ENCODE assay signal across 12 cellular contexts in the genomic region with DNA sequence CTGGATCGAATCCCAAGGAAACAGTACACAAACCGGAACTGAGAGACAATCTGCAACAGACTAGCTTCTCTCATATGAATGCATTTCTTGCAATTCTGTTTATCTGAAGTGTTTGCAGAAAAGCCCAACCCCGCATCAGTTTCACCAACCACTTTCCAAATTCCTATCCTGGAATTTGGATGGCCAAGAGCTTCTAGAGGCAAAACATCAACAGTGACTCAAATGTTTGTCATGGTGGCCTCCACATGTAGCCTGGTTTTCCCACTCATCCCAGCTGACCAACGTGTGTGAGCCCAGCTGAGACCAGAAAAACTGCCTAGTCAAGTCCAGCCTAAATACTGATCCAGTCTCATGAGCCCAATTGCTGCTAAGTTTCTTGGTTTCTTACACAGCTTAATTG. TPM values are rescaled to one million over a fixed set of nuclear protein-coding genes. Genes with fewer than 3 reads are reported as not detected.
DNase-seq lines count a peak whose midpoint lies in the region; ATAC-seq and TF ChIP-seq lines count a peak whose summit lies in the region.
"Had no signal": no experiment of that assay in that cellular context is flagged by ENCODE, and none has a peak within 500 bp of the region (broad histone marks: within the 10 kb centered on the region; RNA-seq: fewer than 3 reads in every experiment).

No MANE protein-coding gene starts in this region.

- TF ChIP-seq CTCF in smooth muscle cell (IDR thresholded peaks at IDR 0.05; ENCODE audit: borderline replicate concordance, insufficient read depth, poor library complexity, severe bottlenecking), result no peak
- no peak for TF ChIP-seq CTCF in coronary artery (IDR thresholded peaks at IDR 0.05)

- H3K4me2 ChIP-seq in smooth muscle cell, result peak overlapping the region; percentile 33

- H4K20me1 ChIP-seq in smooth muscle cell (ENCODE audit: low read depth), result peaks cover 17% of the 10 kb centered on the region

- peaks cover 12% of the 10 kb centered on the region for H3F3A ChIP-seq in smooth muscle cell (ENCODE audit: low read depth)

- ATAC-seq in HG03175 (IDR thresholded peaks at IDR 0.05; ENCODE audit: unreplicated experiment), result no peak

- H2AFZ ChIP-seq in smooth muscle cell (ENCODE audit: low read depth), result no peak overlapping the region

- no peaks in the 10 kb centered on the region for H3K79me2 ChIP-seq in smooth muscle cell (ENCODE audit: low read depth)

- no peaks in the 10 kb centered on the region for H3K36me3 ChIP-seq in smooth muscle cell (ENCODE audit: low read depth)
- H3K36me3 ChIP-seq: sigmoid colon had no signal

- DNase-seq in GM03348 (ENCODE audit: low spot score) (peak; percentile 85), RKO (ENCODE audit: low spot score) (peak; percentile 58), fibroblast of gingiva (ENCODE audit: low read depth) (peak; percentile 67), smooth muscle cell (lab: John Stamatoyannopoulos, UW; ENCODE audit: unreplicated experiment) (no peak), cerebellar nuclear complex (lab: John Stamatoyannopoulos, UW) (no peak), coronary artery (ENCODE audit: low spot score) (no peak)
- DNase-seq: left cardiac atrium, Peyer's patch, T-helper 9 cell, testis had no signal

- H3K4me3 ChIP-seq in smooth muscle cell, result no peak overlapping the region
- H3K4me3 ChIP-seq in coronary artery, result no peak overlapping the region
- H3K4me3 ChIP-seq: Peyer's patch, sigmoid colon, testis had no signal

- H3K9ac ChIP-seq in smooth muscle cell (ENCODE audit: low read depth), result no peak overlapping the region

- H3K9me3 ChIP-seq in smooth muscle cell (replicated peaks; ENCODE audit: low read depth), result no peaks in the 10 kb centered on the region
- H3K9me3 ChIP-seq: Peyer's patch, sigmoid colon, testis had no signal

- WGBS in smooth muscle cell (ENCODE audit: low lambda C conversion rate), result 47% methylated on average over 4 of the region's 4 CpGs

- H3K4me1 ChIP-seq in smooth muscle cell (ENCODE audit: low read depth), result peaks cover 8% of the 10 kb centered on the region

- no peaks in the 10 kb centered on the region for H3K27me3 ChIP-seq in smooth muscle cell (ENCODE audit: low read depth)
- H3K27me3 ChIP-seq: Peyer's patch, sigmoid colon, testis had no signal

- H3K27ac ChIP-seq in smooth muscle cell (ENCODE audit: low read depth), result peak overlapping the region; percentile 48
- H3K27ac ChIP-seq in coronary artery, result no peak overlapping the region
- H3K27ac ChIP-seq: Peyer's patch, sigmoid colon, testis had no signal

RNA-seq across cellular contexts. Expression of gene MIEF1, which starts 8.3 kb away (rescaled TPM):
- 11.1 and 17.8 TPM in 2 replicates for total RNA-seq in smooth muscle cell
- 11.3 and 14.5 TPM in 2 replicates for polyA plus RNA-seq in smooth muscle cell

RNA-seq across cellular contexts. Expression of gene ATF4, which starts 26.6 kb away (rescaled TPM):
- 421 and 443 TPM in 2 replicates for total RNA-seq in smooth muscle cell
- 288 and 339 TPM in 2 replicates for polyA plus RNA-seq in smooth muscle cell

RNA-seq across cellular contexts. Expression of gene MGAT3, which starts 36.9 kb away (rescaled TPM):
- total RNA-seq in smooth muscle cell, result 7.8 and 9.4 TPM in 2 replicates
- polyA plus RNA-seq in smooth muscle cell, result 3.9 and 4.4 TPM in 2 replicates

RNA-seq across cellular contexts. Expression of gene RPS19BP1, which starts 38.8 kb away (rescaled TPM):
- 42.8 and 71.6 TPM in 2 replicates for total RNA-seq in smooth muscle cell
- 97.1 and 115 TPM in 2 replicates for polyA plus RNA-seq in smooth muscle cell

Comparison
In these comparisons a context has a peak if more than half of its experiments do, and no peak if none do; other contexts are left out.
1. DNase-seq: peak in GM03348 (single experiment), RKO (single experiment) and fibroblast of gingiva (single experiment); none in smooth muscle cell (single experiment), cerebellar nuclear complex (0 of 2) and coronary artery (single experiment).